ENCODE assay signal across 1 cellular context in genomic region chr20:50368813-50369224, GRCh38.
TF ChIP-seq lines count a peak whose summit lies in the region.

No MANE protein-coding gene starts in this region.

TF ChIP-seq in HepG2, 621 proteins besides CTCF, POLR2A, EP300 and RAD21 (continued from another document and continues in another):
- TF ChIP-seq ATF4 (CRISPR knock-in tag; IDR thresholded peaks at IDR 0.05) (peak in 1 of 2 experiments; percentile 49; a peak in 2 of 4 replicates), ELF1 (CRISPR knock-in tag; IDR thresholded peaks at IDR 0.05) (no peak), ADNP (CRISPR knock-in tag; IDR thresholded peaks at IDR 0.05) (no peak), MAFF (IDR thresholded peaks at IDR 0.05; ENCODE audit: low read depth, low read length) (no peak), ZNF510 (CRISPR knock-in tag; IDR thresholded peaks at IDR 0.05; ENCODE audit: low read depth) (no peak), ESRRA (CRISPR knock-in tag; IDR thresholded peaks at IDR 0.05; ENCODE audit: low read depth) (no peak), NR2F6 (IDR thresholded peaks at IDR 0.05) (no peak), NR2F6 (CRISPR knock-in tag; IDR thresholded peaks at IDR 0.05) (peak; percentile 29), CBX2 (IDR thresholded peaks at IDR 0.05; ENCODE audit: low read depth, low read length) (no peak), CBX2 (CRISPR knock-in tag; IDR thresholded peaks at IDR 0.05; ENCODE audit: low read depth) (no peak), ZNF34 (CRISPR knock-in tag; IDR thresholded peaks at IDR 0.05; ENCODE audit: borderline replicate concordance) (no peak), IKZF1 (IDR thresholded peaks at IDR 0.05) (no peak), CREM (IDR thresholded peaks at IDR 0.05) (peak; percentile 62), CREM (CRISPR knock-in tag; IDR thresholded peaks at IDR 0.05) (no peak), ETV5 (CRISPR knock-in tag; IDR thresholded peaks at IDR 0.05; ENCODE audit: borderline replicate concordance) (0 out of 2 replicates have a peak, but pooled peaks have one; percentile 16), HNF4A (CRISPR knock-in tag; IDR thresholded peaks at IDR 0.05) (peak; percentile 7; the same call in 1 of the 2 replicates), REXO4 (CRISPR knock-in tag; IDR thresholded peaks at IDR 0.05; ENCODE audit: borderline replicate concordance) (no peak), HDAC6 (IDR thresholded peaks at IDR 0.05; ENCODE audit: low read depth, low read length) (no peak), HDAC2 (CRISPR knock-in tag; IDR thresholded peaks at IDR 0.05) (0 out of 2 replicates have a peak, but pooled peaks have one; percentile 10), NRL (CRISPR knock-in tag; IDR thresholded peaks at IDR 0.05; ENCODE audit: borderline replicate concordance) (no peak), ZNF562 (CRISPR knock-in tag; IDR thresholded peaks at IDR 0.05; ENCODE audit: borderline replicate concordance) (no peak), KMT2B (CRISPR knock-in tag; IDR thresholded peaks at IDR 0.05) (no peak; the same call in 1 of the 2 replicates), IRX3 (CRISPR knock-in tag; IDR thresholded peaks at IDR 0.05; ENCODE audit: borderline replicate concordance, low read depth) (no peak), ZNF720 (CRISPR knock-in tag; IDR thresholded peaks at IDR 0.05) (no peak), ZNF724P (CRISPR knock-in tag; IDR thresholded peaks at IDR 0.05; ENCODE audit: borderline replicate concordance) (no peak), CEBPZ (IDR thresholded peaks at IDR 0.05; ENCODE audit: low read length) (no peak), ZNF20 (CRISPR knock-in tag; IDR thresholded peaks at IDR 0.05) (no peak), THYN1 (CRISPR knock-in tag; IDR thresholded peaks at IDR 0.05; ENCODE audit: borderline replicate concordance, low read depth) (no peak), ZNF891 (CRISPR knock-in tag; IDR thresholded peaks at IDR 0.05) (no peak), ZNF691 (CRISPR knock-in tag; IDR thresholded peaks at IDR 0.05; ENCODE audit: borderline replicate concordance, low read depth) (peak; percentile 60; the same call in 1 of the 2 replicates), ZNF597 (CRISPR knock-in tag; IDR thresholded peaks at IDR 0.05) (no peak), PRMT3 (CRISPR knock-in tag; IDR thresholded peaks at IDR 0.05; ENCODE audit: borderline replicate concordance, low read depth) (no peak), MEF2D (CRISPR knock-in tag; IDR thresholded peaks at IDR 0.05) (0 out of 2 replicates have a peak, but pooled peaks have one; percentile 60), ZNF10 (CRISPR knock-in tag; IDR thresholded peaks at IDR 0.05; ENCODE audit: borderline replicate concordance, low read depth) (no peak), HIVEP1 (CRISPR knock-in tag; IDR thresholded peaks at IDR 0.05) (no peak), GATAD2A (CRISPR knock-in tag; IDR thresholded peaks at IDR 0.05) (peak; percentile 47; the same call in 1 of the 2 replicates), ARID2 (CRISPR knock-in tag; IDR thresholded peaks at IDR 0.05; ENCODE audit: borderline replicate concordance) (0 out of 2 replicates have a peak, but pooled peaks have one; percentile 20), ZNF558 (CRISPR knock-in tag; IDR thresholded peaks at IDR 0.05; ENCODE audit: borderline replicate concordance) (no peak), KDM3A (CRISPR knock-in tag; IDR thresholded peaks at IDR 0.05; ENCODE audit: low read depth) (no peak; the same call in 1 of the 2 replicates)
- TF ChIP-seq, protein P1, sequence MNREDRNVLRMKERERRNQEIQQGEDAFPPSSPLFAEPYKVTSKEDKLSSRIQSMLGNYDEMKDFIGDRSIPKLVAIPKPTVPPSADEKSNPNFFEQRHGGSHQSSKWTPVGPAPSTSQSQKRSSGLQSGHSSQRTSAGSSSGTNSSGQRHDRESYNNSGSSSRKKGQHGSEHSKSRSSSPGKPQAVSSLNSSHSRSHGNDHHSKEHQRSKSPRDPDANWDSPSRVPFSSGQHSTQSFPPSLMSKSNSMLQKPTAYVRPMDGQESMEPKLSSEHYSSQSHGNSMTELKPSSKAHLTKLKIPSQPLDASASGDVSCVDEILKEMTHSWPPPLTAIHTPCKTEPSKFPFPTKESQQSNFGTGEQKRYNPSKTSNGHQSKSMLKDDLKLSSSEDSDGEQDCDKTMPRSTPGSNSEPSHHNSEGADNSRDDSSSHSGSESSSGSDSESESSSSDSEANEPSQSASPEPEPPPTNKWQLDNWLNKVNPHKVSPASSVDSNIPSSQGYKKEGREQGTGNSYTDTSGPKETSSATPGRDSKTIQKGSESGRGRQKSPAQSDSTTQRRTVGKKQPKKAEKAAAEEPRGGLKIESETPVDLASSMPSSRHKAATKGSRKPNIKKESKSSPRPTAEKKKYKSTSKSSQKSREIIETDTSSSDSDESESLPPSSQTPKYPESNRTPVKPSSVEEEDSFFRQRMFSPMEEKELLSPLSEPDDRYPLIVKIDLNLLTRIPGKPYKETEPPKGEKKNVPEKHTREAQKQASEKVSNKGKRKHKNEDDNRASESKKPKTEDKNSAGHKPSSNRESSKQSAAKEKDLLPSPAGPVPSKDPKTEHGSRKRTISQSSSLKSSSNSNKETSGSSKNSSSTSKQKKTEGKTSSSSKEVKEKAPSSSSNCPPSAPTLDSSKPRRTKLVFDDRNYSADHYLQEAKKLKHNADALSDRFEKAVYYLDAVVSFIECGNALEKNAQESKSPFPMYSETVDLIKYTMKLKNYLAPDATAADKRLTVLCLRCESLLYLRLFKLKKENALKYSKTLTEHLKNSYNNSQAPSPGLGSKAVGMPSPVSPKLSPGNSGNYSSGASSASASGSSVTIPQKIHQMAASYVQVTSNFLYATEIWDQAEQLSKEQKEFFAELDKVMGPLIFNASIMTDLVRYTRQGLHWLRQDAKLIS (CRISPR knock-in tag; IDR thresholded peaks at IDR 0.05) = 0 out of 2 replicates have a peak, but pooled peaks have one; percentile 12
- TF ChIP-seq, protein P2, sequence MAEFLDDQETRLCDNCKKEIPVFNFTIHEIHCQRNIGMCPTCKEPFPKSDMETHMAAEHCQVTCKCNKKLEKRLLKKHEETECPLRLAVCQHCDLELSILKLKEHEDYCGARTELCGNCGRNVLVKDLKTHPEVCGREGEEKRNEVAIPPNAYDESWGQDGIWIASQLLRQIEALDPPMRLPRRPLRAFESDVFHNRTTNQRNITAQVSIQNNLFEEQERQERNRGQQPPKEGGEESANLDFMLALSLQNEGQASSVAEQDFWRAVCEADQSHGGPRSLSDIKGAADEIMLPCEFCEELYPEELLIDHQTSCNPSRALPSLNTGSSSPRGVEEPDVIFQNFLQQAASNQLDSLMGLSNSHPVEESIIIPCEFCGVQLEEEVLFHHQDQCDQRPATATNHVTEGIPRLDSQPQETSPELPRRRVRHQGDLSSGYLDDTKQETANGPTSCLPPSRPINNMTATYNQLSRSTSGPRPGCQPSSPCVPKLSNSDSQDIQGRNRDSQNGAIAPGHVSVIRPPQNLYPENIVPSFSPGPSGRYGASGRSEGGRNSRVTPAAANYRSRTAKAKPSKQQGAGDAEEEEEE (CRISPR knock-in tag; IDR thresholded peaks at IDR 0.05; ENCODE audit: borderline replicate concordance) = no peak
- TF ChIP-seq, protein P3, sequence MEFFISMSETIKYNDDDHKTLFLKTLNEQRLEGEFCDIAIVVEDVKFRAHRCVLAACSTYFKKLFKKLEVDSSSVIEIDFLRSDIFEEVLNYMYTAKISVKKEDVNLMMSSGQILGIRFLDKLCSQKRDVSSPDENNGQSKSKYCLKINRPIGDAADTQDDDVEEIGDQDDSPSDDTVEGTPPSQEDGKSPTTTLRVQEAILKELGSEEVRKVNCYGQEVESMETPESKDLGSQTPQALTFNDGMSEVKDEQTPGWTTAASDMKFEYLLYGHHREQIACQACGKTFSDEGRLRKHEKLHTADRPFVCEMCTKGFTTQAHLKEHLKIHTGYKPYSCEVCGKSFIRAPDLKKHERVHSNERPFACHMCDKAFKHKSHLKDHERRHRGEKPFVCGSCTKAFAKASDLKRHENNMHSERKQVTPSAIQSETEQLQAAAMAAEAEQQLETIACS (CRISPR knock-in tag; IDR thresholded peaks at IDR 0.05) = no peak
- TF ChIP-seq, protein P4, sequence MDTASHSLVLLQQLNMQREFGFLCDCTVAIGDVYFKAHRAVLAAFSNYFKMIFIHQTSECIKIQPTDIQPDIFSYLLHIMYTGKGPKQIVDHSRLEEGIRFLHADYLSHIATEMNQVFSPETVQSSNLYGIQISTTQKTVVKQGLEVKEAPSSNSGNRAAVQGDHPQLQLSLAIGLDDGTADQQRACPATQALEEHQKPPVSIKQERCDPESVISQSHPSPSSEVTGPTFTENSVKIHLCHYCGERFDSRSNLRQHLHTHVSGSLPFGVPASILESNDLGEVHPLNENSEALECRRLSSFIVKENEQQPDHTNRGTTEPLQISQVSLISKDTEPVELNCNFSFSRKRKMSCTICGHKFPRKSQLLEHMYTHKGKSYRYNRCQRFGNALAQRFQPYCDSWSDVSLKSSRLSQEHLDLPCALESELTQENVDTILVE (CRISPR knock-in tag; IDR thresholded peaks at IDR 0.05) = no peak
- TF ChIP-seq, protein P5, sequence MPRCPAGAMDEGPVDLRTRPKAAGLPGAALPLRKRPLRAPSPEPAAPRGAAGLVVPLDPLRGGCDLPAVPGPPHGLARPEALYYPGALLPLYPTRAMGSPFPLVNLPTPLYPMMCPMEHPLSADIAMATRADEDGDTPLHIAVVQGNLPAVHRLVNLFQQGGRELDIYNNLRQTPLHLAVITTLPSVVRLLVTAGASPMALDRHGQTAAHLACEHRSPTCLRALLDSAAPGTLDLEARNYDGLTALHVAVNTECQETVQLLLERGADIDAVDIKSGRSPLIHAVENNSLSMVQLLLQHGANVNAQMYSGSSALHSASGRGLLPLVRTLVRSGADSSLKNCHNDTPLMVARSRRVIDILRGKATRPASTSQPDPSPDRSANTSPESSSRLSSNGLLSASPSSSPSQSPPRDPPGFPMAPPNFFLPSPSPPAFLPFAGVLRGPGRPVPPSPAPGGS (CRISPR knock-in tag; IDR thresholded peaks at IDR 0.05) = no peak
